20 cellular contexts compared by ENCODE assay signal in genomic region chr2:134272831-134273230, GRCh38. TPM values are rescaled to one million over a fixed set of nuclear protein-coding genes. Genes with fewer than 3 reads are reported as not detected.
A peak's percentile ranks its signal among the peaks of the same experiment; 100 is the strongest.
DNase-seq lines count a peak whose midpoint lies in the region; ATAC-seq and TF ChIP-seq lines count a peak whose summit lies in the region.
"Had no signal": no experiment of that assay in that cellular context is flagged by ENCODE, and none has a peak within 500 bp of the region (broad histone marks: within the 10 kb centered on the region; RNA-seq: fewer than 3 reads in every experiment).

No MANE protein-coding gene starts in this region.

- no peaks in the 10 kb centered on the region for H3K9me3 Mint-ChIP-seq in activated T-helper 17 cell treated with anti-CD3 and anti-CD28 coated beads, Interleukin-2, amount 50 U/mL, for 72 hours
- H3K9me3 Mint-ChIP-seq in stimulated activated memory B cell treated with anti-CD40 and anti-IgM and Interleukin-4, amounts not matched to agents 10 μg/mL and 1 μg/mL and 100 μg/mL, for 72 hours: peaks cover 5% of the 10 kb centered on the region
- H3K9me3 Mint-ChIP-seq: CD4-positive, CD25-positive, alpha-beta regulatory T cell had no signal

- peak overlapping the region; percentile 14 for H3K4me3 Mint-ChIP-seq in activated T-helper 17 cell treated with anti-CD3 and anti-CD28 coated beads, Interleukin-2, amount 50 U/mL, for 72 hours
- H3K4me3 Mint-ChIP-seq in stimulated activated memory B cell treated with anti-CD40 and anti-IgM and Interleukin-4, amounts not matched to agents 10 μg/mL and 1 μg/mL and 100 μg/mL, for 72 hours: no peak overlapping the region
- H3K4me3 Mint-ChIP-seq: CD4-positive, CD25-positive, alpha-beta regulatory T cell had no signal

- intact Hi-C loops in left ventricle myocardium inferior (cut with micrococcal nuclease) (no loop called here), Right ventricle myocardium inferior (cut with DNase I) (no loop called here)

- H3K4me1 Mint-ChIP-seq in activated T-helper 17 cell treated with anti-CD3 and anti-CD28 coated beads, Interleukin-2, amount 50 U/mL, for 72 hours: peaks cover 52% of the 10 kb centered on the region
- peaks cover 92% of the 10 kb centered on the region for H3K4me1 Mint-ChIP-seq in stimulated activated memory B cell treated with anti-CD40 and anti-IgM and Interleukin-4, amounts not matched to agents 10 μg/mL and 1 μg/mL and 100 μg/mL, for 72 hours

- peak overlapping the region; percentile 75 for H3K4me2 ChIP-seq in Karpas-422 (ENCODE audit: low read depth, low read length, poor library complexity, severe bottlenecking)
- H3K4me2 ChIP-seq: KMS-11 had no signal

- H3K27me3 ChIP-seq in left ventricle myocardium inferior (ENCODE audit: low read depth) (no peaks in the 10 kb centered on the region), Karpas-422 (ENCODE audit: low read length) (no peaks in the 10 kb centered on the region)

- H3K36me3 Mint-ChIP-seq in activated T-helper 17 cell treated with anti-CD3 and anti-CD28 coated beads, Interleukin-2, amount 50 U/mL, for 72 hours (ENCODE audit: low read depth): peaks cover 96% of the 10 kb centered on the region
- peaks cover 44% of the 10 kb centered on the region for H3K36me3 Mint-ChIP-seq in stimulated activated memory B cell treated with anti-CD40 and anti-IgM and Interleukin-4, amounts not matched to agents 10 μg/mL and 1 μg/mL and 100 μg/mL, for 72 hours

- no peak overlapping the region for H2AFZ ChIP-seq in Karpas-422 (ENCODE audit: low read length)

- no peaks in the 10 kb centered on the region for H3K9me3 ChIP-seq in left ventricle myocardium inferior (replicated peaks)
- no peaks in the 10 kb centered on the region for H3K9me3 ChIP-seq in Karpas-422 (ENCODE audit: low read length)

- H3K27ac ChIP-seq in left ventricle myocardium inferior (replicated peaks) (peak overlapping the region; percentile 58), Karpas-422 (ENCODE audit: low read length) (peak overlapping the region; percentile 96)
- H3K27ac ChIP-seq: KMS-11 had no signal

- DNase-seq in left ventricle myocardium inferior (no peak), Right ventricle myocardium inferior (ENCODE audit: missing footprints) (no peak), Karpas-422 (no peak), cerebellar nuclear complex (lab: John Stamatoyannopoulos, UW) (no peak), DMS153 (lab: John Stamatoyannopoulos, UW) (no peak)
- DNase-seq: AML-193; CD4-positive, CD25-positive, alpha-beta regulatory T cell; COR-L47; DMS79 treated with DMSO at 0.1 percent for 48 hours; NCI-H1105 treated with DMSO at 0.1 percent for 48 hours; NCI-H2029 treated with DMSO at 0.1 percent for 48 hours; NCI-H524 treated with DMSO at 0.1 percent for 48 hours; PC-3; RPMI8226; SHP77 treated with DMSO at 0.1 percent for 48 hours had no signal

- no peak for TF ChIP-seq CTCF in left ventricle myocardium inferior (IDR thresholded peaks at IDR 0.05; ENCODE audit: borderline replicate concordance)

- ATAC-seq in Right ventricle myocardium inferior (no peak), HG02798 (IDR thresholded peaks at IDR 0.05; ENCODE audit: poor library complexity, unreplicated experiment) (no peak)
- ATAC-seq in activated T-helper 17 cell treated with anti-CD3 and anti-CD28 coated beads, Interleukin-2, amount 50 U/mL, for 72 hours (replicated peaks): no peak
- ATAC-seq in stimulated activated memory B cell treated with anti-CD40 and anti-IgM and Interleukin-4, amounts not matched to agents 10 μg/mL and 1 μg/mL and 100 μg/mL, for 72 hours: no peak
- ATAC-seq: HCT116, PC-3 had no signal

- no peak overlapping the region for H3K27ac Mint-ChIP-seq in activated T-helper 17 cell treated with anti-CD3 and anti-CD28 coated beads, Interleukin-2, amount 50 U/mL, for 72 hours
- peak overlapping the region; percentile 94 for H3K27ac Mint-ChIP-seq in stimulated activated memory B cell treated with anti-CD40 and anti-IgM and Interleukin-4, amounts not matched to agents 10 μg/mL and 1 μg/mL and 100 μg/mL, for 72 hours
- H3K27ac Mint-ChIP-seq: CD4-positive, CD25-positive, alpha-beta regulatory T cell had no signal

- H3K9ac ChIP-seq in Karpas-422 (ENCODE audit: low read length): peak overlapping the region; percentile 62
- H3K9ac ChIP-seq: KMS-11 had no signal

- no peaks in the 10 kb centered on the region for H3K79me2 ChIP-seq in Karpas-422 (ENCODE audit: low read length)

- H3K36me3 ChIP-seq in left ventricle myocardium inferior (peaks cover 10% of the 10 kb centered on the region), Karpas-422 (ENCODE audit: insufficient read depth, low read length) (no peaks in the 10 kb centered on the region; the same call in 1 of the 2 replicates)

- H3K4me3 ChIP-seq in left ventricle myocardium inferior: no peak overlapping the region
- peak overlapping the region; percentile 60; the same call in 1 of the 2 replicates for H3K4me3 ChIP-seq in Karpas-422 (ENCODE audit: low read length)

- H3K4me1 ChIP-seq in left ventricle myocardium inferior: peaks cover 92% of the 10 kb centered on the region
- H3K4me1 ChIP-seq in Karpas-422 (ENCODE audit: low read length): peaks cover 78% of the 10 kb centered on the region

- no peaks in the 10 kb centered on the region for H4K20me1 ChIP-seq in Karpas-422 (ENCODE audit: insufficient read depth, low read depth, low read length)

- no peaks in the 10 kb centered on the region for H3K9me2 ChIP-seq in Karpas-422 (replicated peaks; ENCODE audit: insufficient read depth, low read length)

- no peaks in the 10 kb centered on the region for H3K27me3 Mint-ChIP-seq in activated T-helper 17 cell treated with anti-CD3 and anti-CD28 coated beads, Interleukin-2, amount 50 U/mL, for 72 hours
- H3K27me3 Mint-ChIP-seq in stimulated activated memory B cell treated with anti-CD40 and anti-IgM and Interleukin-4, amounts not matched to agents 10 μg/mL and 1 μg/mL and 100 μg/mL, for 72 hours: no peaks in the 10 kb centered on the region
- H3K27me3 Mint-ChIP-seq: CD4-positive, CD25-positive, alpha-beta regulatory T cell had no signal

RNA-seq across cellular contexts. Expression of gene MGAT5, which starts 19.0 kb away (rescaled TPM):
- total RNA-seq in left ventricle myocardium inferior (98.7 TPM), Right ventricle myocardium inferior (92.3 TPM)
- 22.2 and 22.7 TPM in 2 replicates for total RNA-seq in Karpas-422 (2014; rRNA removed; shearing (Covaris generic); ENCODE audit: low replicate concordance)
- total RNA-seq in activated T-helper 17 cell treated with anti-CD3 and anti-CD28 coated beads, Interleukin-2, amount 50 U/mL, for 72 hours: 10 to 100 TPM; 53.0 to 53.1 TPM
